ENCODE assay signal across 8 cellular contexts in genomic region chr4:80073362-80074008, GRCh38. TPM values are rescaled to one million over a fixed set of nuclear protein-coding genes. Genes with fewer than 3 reads are reported as not detected.
DNase-seq lines count a peak whose midpoint lies in the region; ATAC-seq and TF ChIP-seq lines count a peak whose summit lies in the region.

No MANE protein-coding gene starts in this region.

- peak; percentile 39 for ATAC-seq in GM19043 (IDR thresholded peaks at IDR 0.05; ENCODE audit: low read depth, unreplicated experiment)
- ATAC-seq in HG03139 (IDR thresholded peaks at IDR 0.05; ENCODE audit: unreplicated experiment), result peak; percentile 38
- ATAC-seq in psoas muscle, result peak in 3 of 4 donors; percentile 31 to 39 (median 32)

- TF ChIP-seq CTCF in A673 (conservative IDR thresholded peaks at IDR 0.05; ENCODE audit: low read depth, low read length) (no peak), fibroblast of lung (conservative IDR thresholded peaks at IDR 0.05 in 1 of 2, IDR thresholded peaks at IDR 0.05 in 1 of 2; ENCODE audit: low read depth in 1 of 2, low read length in 2 of 2) (no peak), psoas muscle (IDR thresholded peaks at IDR 0.05) (no peak)

- no peak overlapping the region for H3K9ac ChIP-seq in fibroblast of lung (ENCODE audit: insufficient read depth, low read length)

- H3K9me3 Mint-ChIP-seq in T-helper 2 cell treated with Interferon-gamma antibody and Interleukin-4, amounts not matched to agents 5 μg/mL and 100 μg/mL, for 36 hours, result no peaks in the 10 kb centered on the region

- H3K4me2 ChIP-seq in fibroblast of lung (ENCODE audit: extremely low read depth, insufficient read depth, low read length), result peak overlapping the region; percentile 78

- H3K4me3 ChIP-seq in A673 (ENCODE audit: low read depth, low read length, poor library complexity, severe bottlenecking) (peak overlapping the region; percentile 70), fibroblast of lung (replicated peaks in 1 of 4; ENCODE audit: control extremely low read depth in 1 of 4, insufficient read depth in 1 of 4, low read depth in 3 of 4, low read length in 4 of 4) (peak overlapping the region in 3 of 4 experiments; percentile 80 to 93 (median 92)), psoas muscle (peak overlapping the region; percentile 90)

- H3K36me3 ChIP-seq in A673 (ENCODE audit: insufficient read depth, low read length, poor library complexity, severe bottlenecking), result no peaks in the 10 kb centered on the region
- no peaks in the 10 kb centered on the region for H3K36me3 ChIP-seq in fibroblast of lung (ENCODE audit: control insufficient read depth, insufficient read depth, low read length)
- H3K36me3 ChIP-seq in psoas muscle (ENCODE audit: insufficient read depth in 1 of 2, low read depth in 1 of 2), result peaks cover 0 to 3% of the 10 kb centered on the region in 2 donors

- CTCF ChIA-PET in A673 (lab: Charles Lee), result no interaction called here

- peak overlapping the region; percentile 54 for H2AFZ ChIP-seq in fibroblast of lung (ENCODE audit: low read length)

- no peaks in the 10 kb centered on the region for H3K4me1 ChIP-seq in A673 (ENCODE audit: insufficient read depth, low read length, poor library complexity, severe bottlenecking)
- peaks cover 5% of the 10 kb centered on the region for H3K4me1 ChIP-seq in fibroblast of lung (ENCODE audit: control insufficient read depth, extremely low read depth, insufficient read depth, low read length)
- H3K4me1 ChIP-seq in psoas muscle, result peaks cover 7% of the 10 kb centered on the region

- peaks cover 44% of the 10 kb centered on the region for H3K79me2 ChIP-seq in fibroblast of lung (ENCODE audit: control insufficient read depth, insufficient read depth, low read length)

- H3K27me3 ChIP-seq in A673 (replicated peaks; ENCODE audit: insufficient read depth, low read depth, low read length, poor library complexity) (no peaks in the 10 kb centered on the region), fibroblast of lung (ENCODE audit: control insufficient read depth, insufficient read depth, low read length) (no peaks in the 10 kb centered on the region), psoas muscle (ENCODE audit: insufficient read depth in 3 of 3, low read length in 2 of 3) (no peaks in the 10 kb centered on the region)

- no peak overlapping the region for H3K27ac ChIP-seq in A673 (ENCODE audit: low read depth, low read length, poor library complexity, severe bottlenecking)
- H3K27ac ChIP-seq in fibroblast of lung (ENCODE audit: insufficient read depth, low read length), result peak overlapping the region; percentile 89
- peak overlapping the region; percentile 82 for H3K27ac ChIP-seq in psoas muscle

- H3K4me1 Mint-ChIP-seq in T-helper 2 cell treated with Interferon-gamma antibody and Interleukin-4, amounts not matched to agents 5 μg/mL and 100 μg/mL, for 36 hours (ENCODE audit: low read depth), result peaks cover 58% of the 10 kb centered on the region

- WGBS in psoas muscle, 3 donors, result 35 to 55% (median 35%) methylated on average over 6 of the region's 6 CpGs

- H4K20me1 ChIP-seq in fibroblast of lung (ENCODE audit: control insufficient read depth, extremely low read depth, insufficient read depth, low read length), result no peaks in the 10 kb centered on the region

- BruUV-seq in A673 (replicated peaks; lab: Mats Ljungman, UMichigan), result no TSS peak

- H3K9me3 ChIP-seq in A673 (ENCODE audit: low read depth, low read length, poor library complexity, severe bottlenecking), result no peaks in the 10 kb centered on the region
- no peaks in the 10 kb centered on the region for H3K9me3 ChIP-seq in fibroblast of lung (ENCODE audit: control insufficient read depth, insufficient read depth, low read depth, low read length)
- H3K9me3 ChIP-seq in psoas muscle, result no peaks in the 10 kb centered on the region

- peaks cover 27% of the 10 kb centered on the region for H3K36me3 Mint-ChIP-seq in T-helper 2 cell treated with Interferon-gamma antibody and Interleukin-4, amounts not matched to agents 5 μg/mL and 100 μg/mL, for 36 hours (ENCODE audit: low read depth)

- H3K4me3 Mint-ChIP-seq in T-helper 2 cell treated with Interferon-gamma antibody and Interleukin-4, amounts not matched to agents 5 μg/mL and 100 μg/mL, for 36 hours, result peak overlapping the region; percentile 95

- H3K27ac Mint-ChIP-seq in T-helper 2 cell treated with Interferon-gamma antibody and Interleukin-4, amounts not matched to agents 5 μg/mL and 100 μg/mL, for 36 hours, result peak overlapping the region; percentile 86

- DNase-seq in A673 (ENCODE audit: low spot score) (no peak), fibroblast of lung (ENCODE audit: low read depth in 2 of 2) (no peak), psoas muscle (no peak), A172 (ENCODE audit: low spot score) (no peak)
- DNase-seq in T-helper 2 cell treated with Interferon-gamma antibody and Interleukin-4, amounts not matched to agents 5 μg/mL and 100 μg/mL, for 36 hours (ENCODE audit: low spot score), result no peak
- DNase-seq in activated CD4-positive, CD25-positive, alpha-beta regulatory T cell treated with anti-CD3 and anti-CD28 coated beads, Interleukin-2, amount 50 U/mL, for 72 hours, result no peak

- intact Hi-C loops in A673 (cut with micrococcal nuclease; ENCODE audit: unreplicated experiment), result no loop called here
- intact Hi-C loops in psoas muscle (cut with DNase I), result no loop called here

- POLR2A ChIA-PET in A673 (lab: Charles Lee; ENCODE audit: low non-redundant PET), result no interaction called here

- peaks cover 2% of the 10 kb centered on the region for H3K27me3 Mint-ChIP-seq in T-helper 2 cell treated with Interferon-gamma antibody and Interleukin-4, amounts not matched to agents 5 μg/mL and 100 μg/mL, for 36 hours (ENCODE audit: low read depth)

RNA-seq across cellular contexts. Expression of gene ANTXR2, which starts 0.5 kb away (rescaled TPM):
- 7.0 and 8.0 TPM in 2 replicates for total RNA-seq in A673 (2021)
- 107 and 135 TPM in 2 replicates for total RNA-seq in fibroblast of lung
- polyA plus RNA-seq in fibroblast of lung, result 85.3 and 88.4 TPM in 2 replicates
- polyA plus RNA-seq in fibroblast of lung (2012), result 84.2 and 90.5 TPM in 2 replicates
- polyA minus RNA-seq in fibroblast of lung (ENCODE audit: low replicate concordance), result 9.2 and 13.4 TPM in 2 replicates
- 10 to 100 TPM; 10.3 to 21.9 (median 14.8) TPM for total RNA-seq in psoas muscle
- polyA plus RNA-seq in psoas muscle, result 1 to 10 TPM; 3.3 to 7.7 (median 5.4) TPM
- total RNA-seq in A172 (2014; rRNA removed; shearing (Covaris generic)), result 29.2 and 33.1 TPM in 2 replicates
